Comparison of ENCODE assay signal across 17 cellular contexts in genomic region chr5:171496431-171496830, GRCh38.
DNase-seq lines count a peak whose midpoint lies in the region; ATAC-seq and TF ChIP-seq lines count a peak whose summit lies in the region.
"Had no signal": no experiment of that assay in that cellular context is flagged by ENCODE, and none has a peak within 500 bp of the region (broad histone marks: within the 10 kb centered on the region; RNA-seq: fewer than 3 reads in every experiment).

No MANE protein-coding gene starts in this region.

- H3K4me3 ChIP-seq in fibroblast of the aortic adventitia (ENCODE audit: low read depth, low read length), result no peak overlapping the region
- H3K4me3 ChIP-seq in right cardiac atrium (ENCODE audit: low read length), result no peak overlapping the region
- H3K4me3 ChIP-seq in psoas muscle, result no peak overlapping the region
- H3K4me3 ChIP-seq in aorta (ENCODE audit: low read length in 2 of 2), result no peak overlapping the region
- H3K4me3 ChIP-seq: HAP-1, SJCRH30 had no signal

- TF ChIP-seq CTCF in fibroblast of the aortic adventitia (IDR thresholded peaks at IDR 0.05; ENCODE audit: insufficient read depth, low read length) (no peak), psoas muscle (IDR thresholded peaks at IDR 0.05) (no peak)

- WGBS in right cardiac atrium, result 47% methylated on average over 3 of the region's 3 CpGs
- 20 to 40% (median 25%) methylated on average over 3 of the region's 3 CpGs for WGBS in psoas muscle, 3 donors
- 0 to 7% methylated on average over 3 of the region's 3 CpGs for WGBS in aorta, 2 donors

- H3K27ac ChIP-seq in right cardiac atrium (ENCODE audit: low read length) (peak overlapping the region; percentile 5), psoas muscle (no peak overlapping the region), aorta (ENCODE audit: low read depth in 1 of 2, low read length in 2 of 2) (peak overlapping the region; percentile 37 to 78)
- H3K27ac ChIP-seq: SJCRH30 had no signal

- H3K9me3 ChIP-seq in right cardiac atrium (ENCODE audit: control insufficient read depth, low read length), result no peaks in the 10 kb centered on the region
- no peaks in the 10 kb centered on the region for H3K9me3 ChIP-seq in psoas muscle
- no peaks in the 10 kb centered on the region for H3K9me3 ChIP-seq in aorta (ENCODE audit: control insufficient read depth, low read length)
- H3K9me3 ChIP-seq: HAP-1, SJCRH30 had no signal

- peak in 1 of 2 donors; percentile 65 for ATAC-seq in right cardiac atrium
- peak; percentile 11 to 57 (median 36) for ATAC-seq in psoas muscle
- peak; percentile 59 for ATAC-seq in aorta (ENCODE audit: low FRiP score)
- no peak for ATAC-seq in HG03460 (IDR thresholded peaks at IDR 0.05; ENCODE audit: unreplicated experiment)

- H3K4me1 ChIP-seq in right cardiac atrium (ENCODE audit: control insufficient read depth, insufficient read depth, low read length) (peaks cover 11% of the 10 kb centered on the region), psoas muscle (peaks cover 11% of the 10 kb centered on the region), aorta (ENCODE audit: control insufficient read depth in 1 of 2, insufficient read depth in 2 of 2, low read length in 2 of 2) (peaks cover 0 to 2% of the 10 kb centered on the region in 2 donors)

- DNase-seq in fibroblast of the aortic adventitia (ENCODE audit: low read depth) (peak; percentile 24), right cardiac atrium (peak; percentile 47 to 82 (median 76)), psoas muscle (no peak), aorta (no peak), T1000 (lab: John Stamatoyannopoulos, UW) (no peak), C1 segment of cervical spinal cord (lab: John Stamatoyannopoulos, UW) (no peak)
- DNase-seq: Calu3; CD4-positive, alpha-beta T cell; DMS53; NCI-H1417 treated with DMSO at 0.1 percent for 48 hours; NCI-H1930; NCI-H526 treated with DMSO at 0.1 percent for 48 hours; OCI-M1; RPMI8226; SJCRH30 had no signal

- H3K27me3 ChIP-seq in right cardiac atrium (ENCODE audit: control insufficient read depth, insufficient read depth), result no peaks in the 10 kb centered on the region
- no peaks in the 10 kb centered on the region for H3K27me3 ChIP-seq in psoas muscle (ENCODE audit: insufficient read depth in 3 of 3, low read length in 2 of 3)
- H3K27me3 ChIP-seq in aorta (ENCODE audit: control insufficient read depth in 1 of 2, insufficient read depth in 2 of 2, low read length in 1 of 2), result no peaks in the 10 kb centered on the region

- intact Hi-C loops in right cardiac atrium (cut with DNase I), result no loop called here
- intact Hi-C loops in psoas muscle (cut with DNase I), result no loop called here
- intact Hi-C loops in aorta (cut with DNase I), result no loop called here

- H3K36me3 ChIP-seq in psoas muscle (ENCODE audit: insufficient read depth in 1 of 2, low read depth in 1 of 2), result no peaks in the 10 kb centered on the region
- no peaks in the 10 kb centered on the region for H3K36me3 ChIP-seq in aorta (ENCODE audit: control insufficient read depth in 1 of 2, insufficient read depth in 2 of 2, low read length in 1 of 2)
- H3K36me3 ChIP-seq: HAP-1, SJCRH30 had no signal

Comparison
In these comparisons a context has a peak if more than half of its experiments do, and no peak if none do; other contexts are left out.
1. DNase-seq: peak in fibroblast of the aortic adventitia (single experiment) and right cardiac atrium (3 of 3); none in psoas muscle (0 of 2), aorta (0 of 2), T1000 (single experiment) and C1 segment of cervical spinal cord (0 of 14).